17 cellular contexts compared by ENCODE assay signal in genomic region chr1:38577385-38577784, GRCh38.
DNase-seq lines count a peak whose midpoint lies in the region; ATAC-seq and TF ChIP-seq lines count a peak whose summit lies in the region.
"Had no signal": no experiment of that assay in that cellular context is flagged by ENCODE, and none has a peak within 500 bp of the region (broad histone marks: within the 10 kb centered on the region; RNA-seq: fewer than 3 reads in every experiment).

No MANE protein-coding gene starts in this region.

- H3K4me3 ChIP-seq in HUES6 (ENCODE audit: low read depth, low read length) (peak overlapping the region; percentile 51; the same call in 1 of the 2 replicates), neuronal stem cell (ENCODE audit: low read length in 2 of 2) (no peak overlapping the region)
- H3K4me3 ChIP-seq: HAP-1 had no signal

- no peak overlapping the region for H4K5ac ChIP-seq in H9 (ENCODE audit: insufficient read length, low read depth, low read length)

- H2AK5ac ChIP-seq in H9 (ENCODE audit: insufficient read length, low read length) (no peak overlapping the region), neuronal stem cell (ENCODE audit: low read depth, low read length) (peak overlapping the region; percentile 9)

- no peak overlapping the region for H3K18ac ChIP-seq in H9 (ENCODE audit: insufficient read length, low read depth, low read length)
- no peak overlapping the region for H3K18ac ChIP-seq in neuronal stem cell (ENCODE audit: low read length)

- no peak for ATAC-seq in GM21619 (IDR thresholded peaks at IDR 0.05; ENCODE audit: unreplicated experiment)
- ATAC-seq: PC-3 had no signal

- H3K9ac ChIP-seq in H9 (ENCODE audit: extremely low read depth, insufficient read length, low read length) (no peak overlapping the region), HUES6 (ENCODE audit: low read length) (no peak overlapping the region), neuronal stem cell (ENCODE audit: low read depth, low read length, poor library complexity) (no peak overlapping the region)

- H3K27ac Mint-ChIP-seq in H9: no peak overlapping the region
- H3K27ac Mint-ChIP-seq in HFFc6: no peak overlapping the region

- no peak overlapping the region for H3K56ac ChIP-seq in H9 (ENCODE audit: insufficient read length, low read depth, low read length)

- H3K79me1 ChIP-seq in H9 (ENCODE audit: insufficient read depth, low read depth, low read length, poor library complexity, severe bottlenecking) (no peaks in the 10 kb centered on the region), neuronal stem cell (ENCODE audit: low read depth, low read length) (no peaks in the 10 kb centered on the region)

- H2BK5ac ChIP-seq in H9 (ENCODE audit: insufficient read length, low read length) (no peak overlapping the region), neuronal stem cell (ENCODE audit: low read length) (no peak overlapping the region)

- peak overlapping the region; percentile 74 to 83; a peak in 4 of 5 replicates for H3K4me3 Mint-ChIP-seq in H9
- no peak overlapping the region for H3K4me3 Mint-ChIP-seq in HFFc6

- H3K23me2 ChIP-seq in H9 (ENCODE audit: insufficient read length, low read depth, low read length, poor library complexity, severe bottlenecking): peaks cover 4% of the 10 kb centered on the region

- H3K4ac ChIP-seq in H9 (ENCODE audit: low read depth, low read length) (no peak overlapping the region), neuronal stem cell (ENCODE audit: low read length) (no peak overlapping the region)

- H4K91ac ChIP-seq in H9 (ENCODE audit: insufficient read length, low read depth, low read length) (no peak overlapping the region), neuronal stem cell (ENCODE audit: low read depth, low read length, poor library complexity) (no peak overlapping the region)

- H3K9me3 Mint-ChIP-seq in H9 (peaks cover under 1 to 1% of the 10 kb centered on the region in 2 experiments; a peak in 3 of 5 replicates), HFFc6 (peaks cover 5% of the 10 kb centered on the region; the same call in 1 of the 2 replicates)

- H3K27ac ChIP-seq in H9 (ENCODE audit: insufficient read length, low read depth, low read length) (no peak overlapping the region), HUES6 (ENCODE audit: low read depth, low read length) (no peak overlapping the region), neuronal stem cell (replicated peaks; ENCODE audit: low read length) (no peak overlapping the region)

- WGBS in H9 (ENCODE audit: extremely low coverage, insufficient read length, low lambda C conversion rate): no CpG with 5 or more reads among the region's 4 CpGs
- WGBS in neuronal stem cell (ENCODE audit: extremely low coverage in 2 of 2, insufficient read length in 2 of 2, insufficient replicate concordance in 1 of 2), 2 donors: no CpG with 5 or more reads among the region's 4 CpGs

- H3K4me1 ChIP-seq in H9 (ENCODE audit: insufficient read depth, low read length): no peaks in the 10 kb centered on the region
- H3K4me1 ChIP-seq in HUES6 (ENCODE audit: control insufficient read depth, insufficient read depth, low read length): peaks cover 20% of the 10 kb centered on the region
- peaks cover 3 to 5% of the 10 kb centered on the region in 2 donors for H3K4me1 ChIP-seq in neuronal stem cell (ENCODE audit: control insufficient read depth in 2 of 2, insufficient read depth in 1 of 2, low read depth in 1 of 2, low read length in 2 of 2)
- H3K4me1 ChIP-seq: Caco-2, HAP-1 had no signal

- H3K79me2 ChIP-seq in H9 (ENCODE audit: insufficient read depth, low read length): no peaks in the 10 kb centered on the region

- no peak overlapping the region for H2BK12ac ChIP-seq in H9 (ENCODE audit: insufficient read length, low read depth, low read length)
- H2BK12ac ChIP-seq in neuronal stem cell (ENCODE audit: low read length): no peak overlapping the region

- H3K4me2 ChIP-seq in H9 (ENCODE audit: insufficient read depth, insufficient read length, low read length) (no peak overlapping the region), neuronal stem cell (ENCODE audit: insufficient read depth, low read length, poor library complexity, severe bottlenecking) (no peak overlapping the region)

- H3K36me3 Mint-ChIP-seq in H9 (ENCODE audit: insufficient read depth in 1 of 3, low read depth in 3 of 3) (no peaks in the 10 kb centered on the region), HFFc6 (ENCODE audit: low read depth) (no peaks in the 10 kb centered on the region)
- H3K36me3 Mint-ChIP-seq: CD4-positive, CD25-positive, alpha-beta regulatory T cell had no signal

- H3K23ac ChIP-seq in H9 (ENCODE audit: insufficient read length, low read depth, low read length): no peak overlapping the region
- H3K23ac ChIP-seq in neuronal stem cell (ENCODE audit: low read depth, low read length, poor library complexity): no peak overlapping the region

- H3K27me3 Mint-ChIP-seq in H9 (ENCODE audit: low read depth): peaks cover 62% of the 10 kb centered on the region
- H3K27me3 Mint-ChIP-seq in HFFc6 (ENCODE audit: insufficient read depth): peaks cover 11% of the 10 kb centered on the region

- no peak overlapping the region for H3T11ph ChIP-seq in H9 (ENCODE audit: low read length)

- no peak overlapping the region for H2BK120ac ChIP-seq in H9 (ENCODE audit: low read depth, low read length, poor library complexity, severe bottlenecking)
- H2BK120ac ChIP-seq in neuronal stem cell (ENCODE audit: low read depth, low read length): no peak overlapping the region

- DNase-seq in H9 (no peak), islet precursor cell (peak; percentile 38), neuronal stem cell (ENCODE audit: low spot score) (no peak), HFFc6 (no peak), GM03348 (ENCODE audit: low spot score) (no peak), H4 (ENCODE audit: low spot score) (no peak)
- DNase-seq: Caco-2; CD4-positive, CD25-positive, alpha-beta regulatory T cell; DMS153; KG1; NCI-H1436 treated with DMSO at 0.1 percent for 48 hours; NCI-H2081; NCI-H510A; PC-3 had no signal

- no peaks in the 10 kb centered on the region for H4K20me1 ChIP-seq in H9 (ENCODE audit: control insufficient read depth, insufficient read depth, insufficient read length)

- H3K36me3 ChIP-seq in HUES6 (ENCODE audit: control insufficient read depth, insufficient read depth, low read length) (no peaks in the 10 kb centered on the region), neuronal stem cell (replicated peaks in 1 of 2; ENCODE audit: control insufficient read depth in 2 of 2, insufficient read depth in 2 of 2, low read length in 2 of 2) (no peaks in the 10 kb centered on the region)
- H3K36me3 ChIP-seq: HAP-1 had no signal

- H3K9me3 ChIP-seq in H9 (ENCODE audit: control insufficient read depth, low read depth, low read length) (no peaks in the 10 kb centered on the region), HUES6 (ENCODE audit: control insufficient read depth, insufficient read depth, low read depth, low read length) (no peaks in the 10 kb centered on the region), neuronal stem cell (replicated peaks in 1 of 2; ENCODE audit: control insufficient read depth in 2 of 2, insufficient read depth in 1 of 2, low read depth in 1 of 2, low read length in 2 of 2) (no peaks in the 10 kb centered on the region)
- H3K9me3 ChIP-seq: Caco-2, HAP-1 had no signal

- H3K4me1 Mint-ChIP-seq in H9 (peaks cover 20 to 22% of the 10 kb centered on the region in 2 experiments), HFFc6 (ENCODE audit: low read depth) (no peaks in the 10 kb centered on the region)

- H2AFZ ChIP-seq in H9 (ENCODE audit: low read length) (no peak overlapping the region), neuronal stem cell (ENCODE audit: low read length) (no peak overlapping the region)

- H4K8ac ChIP-seq in H9 (replicated peaks; ENCODE audit: insufficient read length, low read depth, low read length): no peak overlapping the region
- H4K8ac ChIP-seq in neuronal stem cell (ENCODE audit: low read depth, low read length): no peak overlapping the region

- H2BK15ac ChIP-seq in H9 (ENCODE audit: low read depth, low read length) (no peak overlapping the region), neuronal stem cell (ENCODE audit: low read length) (no peak overlapping the region)

- TF ChIP-seq CTCF in H9 (conservative IDR thresholded peaks at IDR 0.05) (no peak), HFFc6 (IDR thresholded peaks at IDR 0.05) (no peak)

- H3K14ac ChIP-seq in H9 (ENCODE audit: insufficient read depth, low read length): no peak overlapping the region
- H3K14ac ChIP-seq in neuronal stem cell (ENCODE audit: low read length): no peak overlapping the region

- peaks cover 8% of the 10 kb centered on the region; the same call in 1 of the 2 replicates for H3K27me3 ChIP-seq in H9 (ENCODE audit: insufficient read depth, low read length)
- H3K27me3 ChIP-seq in HUES6 (ENCODE audit: control insufficient read depth, insufficient read depth, low read length): peaks cover 47% of the 10 kb centered on the region
- peaks cover 0 to 55% (median 22%) of the 10 kb centered on the region in 3 experiments for H3K27me3 ChIP-seq in neuronal stem cell (ENCODE audit: control insufficient read depth in 3 of 3, insufficient read depth in 3 of 3, low read depth in 1 of 3, low read length in 3 of 3)

- no peak overlapping the region for H2BK20ac ChIP-seq in H9 (ENCODE audit: low read depth, low read length, poor library complexity, severe bottlenecking)
